ENCODE assay signal across 1 cellular context in the genomic region with DNA sequence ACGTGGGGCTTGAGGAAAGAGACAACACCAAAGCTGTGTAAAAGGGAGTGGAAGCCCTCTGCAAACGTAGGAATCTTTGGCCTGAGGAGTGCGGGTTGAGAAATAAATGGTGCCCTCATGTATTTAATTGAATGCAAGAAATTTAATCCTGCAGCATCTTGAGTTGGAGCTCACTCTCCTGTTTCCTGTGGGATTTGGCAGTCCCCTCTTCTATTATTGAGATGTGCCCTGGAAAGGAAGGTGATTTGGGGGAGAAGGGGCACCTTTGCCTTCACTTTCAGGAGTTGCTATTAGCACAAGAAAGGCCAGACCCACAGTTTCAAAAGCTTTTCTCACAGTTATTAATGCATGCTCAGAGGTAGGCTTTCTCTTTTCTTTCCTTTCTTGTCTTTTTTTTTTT.
TF ChIP-seq lines count a peak whose summit lies in the region.

No MANE protein-coding gene starts in this region.

TF ChIP-seq in H1, 55 proteins besides CTCF, POLR2A, EP300 and RAD21 (continued from another document):
- TF ChIP-seq NANOG (IDR thresholded peaks at IDR 0.05; ENCODE audit: insufficient read depth, low read depth, low read length, poor library complexity, severe bottlenecking) (no peak), KDM4A (IDR thresholded peaks at IDR 0.05; ENCODE audit: low read depth, low read length, severe bottlenecking) (no peak), GABPA (IDR thresholded peaks at IDR 0.05; ENCODE audit: borderline replicate concordance, insufficient read depth, low read length) (no peak), SP4 (IDR thresholded peaks at IDR 0.05; ENCODE audit: low read length) (no peak), EZH2 (IDR thresholded peaks at IDR 0.05; ENCODE audit: low read depth, low read length, severe bottlenecking) (no peak), USF2 (IDR thresholded peaks at IDR 0.05; ENCODE audit: low read length) (no peak)
